Comparison of ENCODE assay signal across 11 cellular contexts in the genomic region with DNA sequence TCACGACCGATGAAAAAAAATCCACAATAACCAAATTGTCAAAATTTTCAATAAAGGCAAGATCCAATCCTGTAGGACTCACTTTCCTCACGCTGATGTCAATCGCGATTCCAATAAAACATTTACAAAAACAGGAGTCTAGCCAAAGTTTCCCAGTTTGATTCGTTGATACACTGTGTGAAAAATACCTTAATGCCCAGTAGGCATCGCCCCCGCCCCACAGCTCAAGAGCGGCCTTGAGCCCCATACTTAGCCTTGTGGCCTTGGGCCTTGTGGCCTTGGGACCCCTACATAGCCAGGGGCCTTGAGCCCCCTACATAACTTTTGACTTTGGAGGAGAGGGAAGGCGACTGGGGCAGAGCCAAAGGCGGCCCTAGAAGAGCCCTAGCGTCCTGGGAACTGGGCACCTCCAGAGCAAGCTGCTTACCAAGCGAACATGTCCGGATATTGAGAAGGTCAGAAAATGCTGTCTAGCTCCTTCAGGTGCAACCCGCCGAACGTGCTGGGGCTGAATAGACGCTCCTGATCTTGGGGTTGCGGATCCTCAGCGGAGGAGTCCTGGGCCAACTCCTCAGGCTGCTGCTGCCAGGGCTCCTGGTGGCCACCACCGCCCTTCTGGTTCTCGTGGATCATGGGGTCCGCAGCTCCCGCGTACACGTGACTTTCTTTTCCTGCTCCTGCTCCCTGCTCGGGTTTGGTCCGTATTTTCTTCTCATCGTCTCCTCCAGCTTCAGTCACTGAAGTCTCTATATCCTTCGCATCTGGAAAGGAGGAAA.
DNase-seq lines count a peak whose midpoint lies in the region; ATAC-seq and TF ChIP-seq lines count a peak whose summit lies in the region.
"Had no signal": no experiment of that assay in that cellular context is flagged by ENCODE, and none has a peak within 500 bp of the region (broad histone marks: within the 10 kb centered on the region; RNA-seq: fewer than 3 reads in every experiment).

No MANE protein-coding gene starts in this region.

- no peak overlapping the region for H3K4me3 ChIP-seq in ovary

- H3K27me3 Mint-ChIP-seq in activated CD4-positive, alpha-beta T cell treated with anti-CD3 and anti-CD28 coated beads, Interleukin-2, amount 10 ng/mL, durations not matched to agents 7 days and 5 days: peaks cover 59% of the 10 kb centered on the region
- peaks cover 44% of the 10 kb centered on the region for H3K27me3 Mint-ChIP-seq in activated CD8-positive, alpha-beta T cell treated with anti-CD3 and anti-CD28 coated beads, Interleukin-2, amount 10 ng/mL, durations not matched to agents 7 days and 5 days (ENCODE audit: low read depth)
- peaks cover 13 to 38% (median 24%) of the 10 kb centered on the region in 3 donors for H3K27me3 Mint-ChIP-seq in immature natural killer cell (ENCODE audit: low read depth in 3 of 3)
- H3K27me3 Mint-ChIP-seq in stimulated activated naive B cell treated with anti-CD40 and anti-IgM and Interleukin-4, amounts not matched to agents 10 μg/mL and 1 μg/mL and 100 μg/mL, for 72 hours: peaks cover 49 to 50% of the 10 kb centered on the region in 2 donors

- no peaks in the 10 kb centered on the region for H3K9me3 ChIP-seq in ovary

- TF ChIP-seq POLR2A in ovary (IDR thresholded peaks at IDR 0.05): no peak

- CTCF ChIA-PET in activated CD4-positive, alpha-beta T cell treated with anti-CD3 and anti-CD28 coated beads, Interleukin-2, amount 10 ng/mL, durations not matched to agents 7 days and 5 days (lab: Charles Lee): interaction anchor here (0.6 kb wide), 1 partner anchor 23 kb away, joined by 3 read pairs; no protein-coding TSS in a partner anchor
- CTCF ChIA-PET in activated CD8-positive, alpha-beta T cell treated with anti-CD3 and anti-CD28 coated beads, Interleukin-2, amount 10 ng/mL, durations not matched to agents 7 days and 5 days (lab: Charles Lee): no interaction called here

- H3K36me3 ChIP-seq in ovary: no peaks in the 10 kb centered on the region

- DNase-seq in activated CD4-positive, alpha-beta T cell treated with anti-CD3 and anti-CD28 coated beads, Interleukin-2, amount 10 ng/mL, durations not matched to agents 7 days and 5 days: no peak
- no peak for DNase-seq in activated CD4-positive, alpha-beta T cell treated with anti-CD3 and anti-CD28 coated beads for 4 hours
- DNase-seq in activated CD8-positive, alpha-beta T cell treated with anti-CD3 and anti-CD28 coated beads, Interleukin-2, amount 10 ng/mL, durations not matched to agents 7 days and 5 days: no peak
- DNase-seq in immature natural killer cell (no peak), ovary (no peak)
- DNase-seq in stimulated activated naive B cell treated with anti-CD40 and anti-IgM and Interleukin-4, amounts not matched to agents 10 μg/mL and 1 μg/mL and 100 μg/mL, for 72 hours: no peak
- DNase-seq: activated effector memory CD4-positive, alpha-beta T cell treated with Interleukin-2 at 50 U/mL for 16 hours; effector CD4-positive, alpha-beta T cell; EL had no signal

- H3K9me3 Mint-ChIP-seq in activated CD4-positive, alpha-beta T cell treated with anti-CD3 and anti-CD28 coated beads, Interleukin-2, amount 10 ng/mL, durations not matched to agents 7 days and 5 days: no peaks in the 10 kb centered on the region
- H3K9me3 Mint-ChIP-seq in activated CD8-positive, alpha-beta T cell treated with anti-CD3 and anti-CD28 coated beads, Interleukin-2, amount 10 ng/mL, durations not matched to agents 7 days and 5 days (ENCODE audit: insufficient read depth): no peaks in the 10 kb centered on the region
- no peaks in the 10 kb centered on the region for H3K9me3 Mint-ChIP-seq in immature natural killer cell
- no peaks in the 10 kb centered on the region for H3K9me3 Mint-ChIP-seq in stimulated activated naive B cell treated with anti-CD40 and anti-IgM and Interleukin-4, amounts not matched to agents 10 μg/mL and 1 μg/mL and 100 μg/mL, for 72 hours

- TF ChIP-seq CTCF in ovary (IDR thresholded peaks at IDR 0.05): no peak

- no peaks in the 10 kb centered on the region for H3K36me3 Mint-ChIP-seq in activated CD4-positive, alpha-beta T cell treated with anti-CD3 and anti-CD28 coated beads, Interleukin-2, amount 10 ng/mL, durations not matched to agents 7 days and 5 days (ENCODE audit: low read depth)
- no peaks in the 10 kb centered on the region for H3K36me3 Mint-ChIP-seq in activated CD8-positive, alpha-beta T cell treated with anti-CD3 and anti-CD28 coated beads, Interleukin-2, amount 10 ng/mL, durations not matched to agents 7 days and 5 days (ENCODE audit: low read depth)
- no peaks in the 10 kb centered on the region for H3K36me3 Mint-ChIP-seq in immature natural killer cell
- no peaks in the 10 kb centered on the region for H3K36me3 Mint-ChIP-seq in stimulated activated naive B cell treated with anti-CD40 and anti-IgM and Interleukin-4, amounts not matched to agents 10 μg/mL and 1 μg/mL and 100 μg/mL, for 72 hours

- ATAC-seq in activated CD8-positive, alpha-beta T cell treated with anti-CD3 and anti-CD28 coated beads, Interleukin-2, amount 10 ng/mL, durations not matched to agents 7 days and 5 days: no peak
- ATAC-seq in stimulated activated naive B cell treated with anti-CD40 and anti-IgM and Interleukin-4, amounts not matched to agents 10 μg/mL and 1 μg/mL and 100 μg/mL, for 72 hours (replicated peaks): no peak
- no peak for ATAC-seq in GM18519 (IDR thresholded peaks at IDR 0.05; ENCODE audit: low FRiP score, unreplicated experiment)
- ATAC-seq in HG03175 (IDR thresholded peaks at IDR 0.05; ENCODE audit: unreplicated experiment): no peak

- H3K27ac Mint-ChIP-seq in activated CD4-positive, alpha-beta T cell treated with anti-CD3 and anti-CD28 coated beads, Interleukin-2, amount 10 ng/mL, durations not matched to agents 7 days and 5 days: no peak overlapping the region
- H3K27ac Mint-ChIP-seq in activated CD8-positive, alpha-beta T cell treated with anti-CD3 and anti-CD28 coated beads, Interleukin-2, amount 10 ng/mL, durations not matched to agents 7 days and 5 days: no peak overlapping the region
- H3K27ac Mint-ChIP-seq in immature natural killer cell: no peak overlapping the region
- no peak overlapping the region for H3K27ac Mint-ChIP-seq in stimulated activated naive B cell treated with anti-CD40 and anti-IgM and Interleukin-4, amounts not matched to agents 10 μg/mL and 1 μg/mL and 100 μg/mL, for 72 hours

- peak overlapping the region; percentile 63 for H3K4me3 Mint-ChIP-seq in activated CD4-positive, alpha-beta T cell treated with anti-CD3 and anti-CD28 coated beads, Interleukin-2, amount 10 ng/mL, durations not matched to agents 7 days and 5 days
- peak overlapping the region; percentile 63 for H3K4me3 Mint-ChIP-seq in activated CD8-positive, alpha-beta T cell treated with anti-CD3 and anti-CD28 coated beads, Interleukin-2, amount 10 ng/mL, durations not matched to agents 7 days and 5 days
- peak overlapping the region; percentile 52 to 79 (median 71) for H3K4me3 Mint-ChIP-seq in immature natural killer cell
- H3K4me3 Mint-ChIP-seq in stimulated activated naive B cell treated with anti-CD40 and anti-IgM and Interleukin-4, amounts not matched to agents 10 μg/mL and 1 μg/mL and 100 μg/mL, for 72 hours: peak overlapping the region; percentile 85 to 86

- intact Hi-C loops in ovary (cut with DNase I): no loop called here

- no peaks in the 10 kb centered on the region for H3K27me3 ChIP-seq in ovary

- no peak overlapping the region for H3K27ac ChIP-seq in ovary

- no peak for TF ChIP-seq EP300 in ovary (IDR thresholded peaks at IDR 0.05)

- H3K4me1 ChIP-seq in ovary (ENCODE audit: insufficient read depth): no peaks in the 10 kb centered on the region

- POLR2A ChIA-PET in activated CD4-positive, alpha-beta T cell treated with anti-CD3 and anti-CD28 coated beads, Interleukin-2, amount 10 ng/mL, durations not matched to agents 7 days and 5 days (lab: Charles Lee): no interaction called here
- POLR2A ChIA-PET in activated CD8-positive, alpha-beta T cell treated with anti-CD3 and anti-CD28 coated beads, Interleukin-2, amount 10 ng/mL, durations not matched to agents 7 days and 5 days (lab: Charles Lee): interaction anchor here (0.6 kb wide), 1 partner anchor 226 kb away, joined by 3 read pairs; no protein-coding TSS in a partner anchor

- peaks cover 6% of the 10 kb centered on the region for H3K4me1 Mint-ChIP-seq in activated CD4-positive, alpha-beta T cell treated with anti-CD3 and anti-CD28 coated beads, Interleukin-2, amount 10 ng/mL, durations not matched to agents 7 days and 5 days
- peaks cover 13% of the 10 kb centered on the region for H3K4me1 Mint-ChIP-seq in activated CD8-positive, alpha-beta T cell treated with anti-CD3 and anti-CD28 coated beads, Interleukin-2, amount 10 ng/mL, durations not matched to agents 7 days and 5 days (ENCODE audit: low read depth)
- H3K4me1 Mint-ChIP-seq in immature natural killer cell: peaks cover 16 to 18% of the 10 kb centered on the region in 2 donors
- peaks cover 16 to 20% of the 10 kb centered on the region in 2 donors for H3K4me1 Mint-ChIP-seq in stimulated activated naive B cell treated with anti-CD40 and anti-IgM and Interleukin-4, amounts not matched to agents 10 μg/mL and 1 μg/mL and 100 μg/mL, for 72 hours

- WGBS in ovary, 3 donors: 46 to 56% (median 55%) methylated on average over 30 of the region's 30 CpGs
